ENCODE assay signal across 15 cellular contexts in genomic region chr18:7927119-7927518, GRCh38.
DNase-seq lines count a peak whose midpoint lies in the region; ATAC-seq, FAIRE-seq and TF ChIP-seq lines count a peak whose summit lies in the region.
"Had no signal": no experiment of that assay in that cellular context is flagged by ENCODE, and none has a peak within 500 bp of the region (broad histone marks: within the 10 kb centered on the region; RNA-seq: fewer than 3 reads in every experiment).

No MANE protein-coding gene starts in this region.

- no peak overlapping the region for H2BK20ac ChIP-seq in IMR-90 (ENCODE audit: low read depth, low read length)

- peaks cover 3 to 8% of the 10 kb centered on the region in 2 experiments; a peak in 2 of 4 replicates for H3K79me1 ChIP-seq in IMR-90 (ENCODE audit: low read depth in 1 of 2, low read length in 2 of 2)

- no peak overlapping the region for H3K27ac ChIP-seq in IMR-90 (ENCODE audit: insufficient read depth, low read length)
- peak overlapping the region; percentile 80 for H3K27ac ChIP-seq in caudate nucleus (ENCODE audit: low read depth, low read length)
- H3K27ac ChIP-seq: BLaER1, Peyer's patch had no signal

- no peak for TF ChIP-seq CTCF in IMR-90 (conservative IDR thresholded peaks at IDR 0.05; ENCODE audit: low read depth, low read length)

- H4K91ac ChIP-seq in IMR-90 (ENCODE audit: insufficient read depth, low read depth, low read length): no peak overlapping the region

- H4K20me1 ChIP-seq in IMR-90 (ENCODE audit: insufficient read depth, low read length): no peaks in the 10 kb centered on the region
- H4K20me1 ChIP-seq: BLaER1 had no signal

- H3K4me1 ChIP-seq in IMR-90 (ENCODE audit: control insufficient read depth, insufficient read depth, low read length): peaks cover 9% of the 10 kb centered on the region
- H3K4me1 ChIP-seq: BLaER1 had no signal

- no peak overlapping the region for H3K4ac ChIP-seq in IMR-90 (ENCODE audit: low read depth, low read length)

- no peak overlapping the region for H2BK5ac ChIP-seq in IMR-90 (ENCODE audit: low read depth, low read length, poor library complexity, severe bottlenecking)

- intact Hi-C loops in IMR-90 (cut with micrococcal nuclease): no loop called here

- CTCF ChIA-PET in IMR-90 (lab: Yijun Ruan, JAX): interaction anchor here (0.7 to 0.8 kb wide), 2 partner anchors 11 to 26 kb away, joined by 3 read pairs; no protein-coding TSS in a partner anchor

- peaks cover 11% of the 10 kb centered on the region for H3K9me1 ChIP-seq in IMR-90 (ENCODE audit: insufficient read depth, low read length)

- H4K5ac ChIP-seq in IMR-90 (ENCODE audit: low read depth, low read length): peak overlapping the region; percentile 80; the same call in 1 of the 2 replicates

- POLR2A ChIA-PET in IMR-90 (lab: Charles Lee; ENCODE audit: unreplicated experiment): no interaction called here

- H3K36me3 ChIP-seq in IMR-90 (ENCODE audit: control insufficient read depth, insufficient read depth, low read length): peaks cover 3% of the 10 kb centered on the region
- H3K36me3 ChIP-seq: BLaER1, Peyer's patch had no signal

- H3K4me2 ChIP-seq in IMR-90 (ENCODE audit: low read depth, low read length): no peak overlapping the region
- H3K4me2 ChIP-seq: BLaER1 had no signal

- peak; percentile 54 for DNase-seq in Caki2 (ENCODE audit: low read depth)
- DNase-seq in IMR-90: peak; percentile 45
- peak in 4 of 61 donors; percentile 21 to 67 (median 50) for DNase-seq in caudate nucleus (lab: John Stamatoyannopoulos, UW)
- peak; percentile 38 for DNase-seq in putamen (ENCODE audit: low spot score)
- no peak for DNase-seq in hepatic stellate cell (ENCODE audit: low spot score)
- no peak for DNase-seq in GM12892 (ENCODE audit: insufficient read length)
- no peak for DNase-seq in anterior cingulate cortex (lab: John Stamatoyannopoulos, UW)
- DNase-seq: GOT3, NCI-H1694, NCI-H2107 had no signal

- ATAC-seq in IMR-90 (ENCODE audit: low read depth): peak; percentile 57; the same call in 1 of the 2 replicates

- no peaks in the 10 kb centered on the region for H3K27me3 ChIP-seq in IMR-90 (ENCODE audit: control insufficient read depth, insufficient read depth, low read length)
- H3K27me3 ChIP-seq: BLaER1, Peyer's patch had no signal

- H3K14ac ChIP-seq in IMR-90 (replicated peaks; ENCODE audit: low read depth, low read length): no peak overlapping the region

- H3K56ac ChIP-seq in IMR-90 (ENCODE audit: extremely low read depth, insufficient read depth, low read length): no peak overlapping the region

- H2AK5ac ChIP-seq in IMR-90 (ENCODE audit: low read depth, low read length): no peak overlapping the region

- H3K4me3 ChIP-seq in IMR-90 (ENCODE audit: insufficient read depth, low read depth, low read length): no peak overlapping the region
- H3K4me3 ChIP-seq: BLaER1, K562, Peyer's patch had no signal

- H2BK15ac ChIP-seq in IMR-90 (ENCODE audit: low read depth, low read length): no peak overlapping the region

- BruUV-seq in IMR-90 (replicated peaks; lab: Mats Ljungman, UMichigan): no TSS peak

- WGBS in IMR-90 (ENCODE audit: extremely low coverage in 2 of 2, insufficient read length in 1 of 2), 2 experiments: no CpG with 5 or more reads among the region's 2 CpGs

- H2AK9ac ChIP-seq in IMR-90 (replicated peaks; ENCODE audit: low read depth, low read length, poor library complexity): no peak overlapping the region

- in situ Hi-C loops in Caki2 (cut with HindIII; ENCODE audit: low pct_unique_long_range_greater_than_20kb, low sequenced_read_pairs): no loop called here
- in situ Hi-C loops in IMR-90 (cut with MboI; ENCODE audit: low sequenced_read_pairs): no loop called here

- no peak for TF ChIP-seq POLR2A in IMR-90 (IDR thresholded peaks at IDR 0.05; ENCODE audit: low read depth, low read length)
- no peak for TF ChIP-seq POLR2A in GM12892 (IDR thresholded peaks at IDR 0.05; ENCODE audit: low read depth, low read length)

- no peak for FAIRE-seq in GM12892 (lab: Jason Lieb, UNC)
- FAIRE-seq: G401.6, HTR-8/SVneo, K562 had no signal

- no peak overlapping the region for H4K8ac ChIP-seq in IMR-90 (ENCODE audit: low read depth in 2 of 2, low read length in 2 of 2)

- dilution Hi-C loops in IMR-90 (cut with HindIII; ENCODE audit: low sequenced_read_pairs, unreplicated experiment): no loop called here

- no peak overlapping the region for H2BK120ac ChIP-seq in IMR-90 (ENCODE audit: low read depth, low read length)

- H3K9me3 ChIP-seq in IMR-90 (ENCODE audit: control insufficient read depth, insufficient read depth, low read length): no peaks in the 10 kb centered on the region
- H3K9me3 ChIP-seq: BLaER1, Peyer's patch had no signal

- TF ChIP-seq RAD21 in IMR-90 (IDR thresholded peaks at IDR 0.05; ENCODE audit: low read length): no peak

- H3K23ac ChIP-seq in IMR-90 (ENCODE audit: low read depth, low read length): no peak overlapping the region

- no peak overlapping the region for H3K18ac ChIP-seq in IMR-90 (ENCODE audit: low read depth, low read length)

- H2AFZ ChIP-seq in IMR-90 (replicated peaks; ENCODE audit: low read length, poor library complexity): no peak overlapping the region

- H3K9ac ChIP-seq in IMR-90 (ENCODE audit: low read depth, low read length): no peak overlapping the region
- H3K9ac ChIP-seq: BLaER1 had no signal

TF ChIP-seq in IMR-90, 13 proteins besides CTCF, POLR2A, EP300 and RAD21:
- TF ChIP-seq NFE2L2 (IDR thresholded peaks at IDR 0.05; ENCODE audit: low read depth, low read length): no peak
- TF ChIP-seq MXI1 (IDR thresholded peaks at IDR 0.05; ENCODE audit: borderline replicate concordance, low read depth, low read length): no peak
- TF ChIP-seq USF2 (IDR thresholded peaks at IDR 0.05; ENCODE audit: low read depth, low read length): no peak

Comparison
In these comparisons a context has a peak if more than half of its experiments do, and no peak if none do; other contexts are left out.
1. DNase-seq: peak in Caki2 (single experiment), IMR-90 (single experiment) and putamen (single experiment); none in hepatic stellate cell (single experiment), GM12892 (single experiment) and anterior cingulate cortex (0 of 58).